Comparison of ENCODE assay signal across 13 cellular contexts in the genomic region with DNA sequence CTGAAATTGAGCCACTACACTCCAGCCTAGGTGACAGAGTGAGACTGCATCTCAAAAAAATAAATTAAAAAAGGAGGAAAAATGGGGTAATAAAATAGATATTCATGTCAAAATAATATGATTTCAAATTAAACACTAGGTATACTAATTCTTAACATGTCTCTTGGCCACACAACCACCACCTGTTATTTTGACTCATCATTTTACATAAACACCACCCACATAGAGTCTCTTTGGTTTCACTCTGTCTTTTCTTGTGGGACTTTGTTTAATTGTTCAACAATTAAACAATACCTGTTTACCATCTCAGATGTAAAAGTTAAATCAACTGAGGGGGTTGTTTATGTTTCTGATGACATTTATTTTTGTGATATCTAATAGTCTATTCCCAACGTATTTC.
DNase-seq lines count a peak whose midpoint lies in the region; ATAC-seq and TF ChIP-seq lines count a peak whose summit lies in the region.
"Had no signal": no experiment of that assay in that cellular context is flagged by ENCODE, and none has a peak within 500 bp of the region (broad histone marks: within the 10 kb centered on the region; RNA-seq: fewer than 3 reads in every experiment).

No MANE protein-coding gene starts in this region.

- ATAC-seq in GM19397 (IDR thresholded peaks at IDR 0.05; ENCODE audit: unreplicated experiment) (peak; percentile 66), HG02798 (IDR thresholded peaks at IDR 0.05; ENCODE audit: poor library complexity, unreplicated experiment) (peak; percentile 70), HG03354 (IDR thresholded peaks at IDR 0.05; ENCODE audit: poor library complexity, severe bottlenecking, unreplicated experiment) (peak; percentile 85)
- no peak for ATAC-seq in stimulated activated naive CD8-positive, alpha-beta T cell treated with anti-CD3 and anti-CD28 coated beads, Interleukin-15, Interleukin-2, amounts not matched to agents 100 U/mL and 50 U/mL, for 24 hours
- ATAC-seq: A549; activated CD8-positive, alpha-beta T cell treated with anti-CD3 and anti-CD28 coated beads for 36 hours; CD8-positive, alpha-beta T cell had no signal

- in situ Hi-C loops in GM13976 (cut with MboI; ENCODE audit: low sequenced_read_pairs, unreplicated experiment), result no loop called here

- DNase-seq in GM13976 (ENCODE audit: low spot score) (peak; percentile 17), NCI-H1417 treated with DMSO at 0.1 percent for 48 hours (lab: John Stamatoyannopoulos, UW) (no peak), NOMO-1 treated with dmso at 0.1 percent for 144 hours (lab: John Stamatoyannopoulos, UW; ENCODE audit: unreplicated experiment) (no peak)
- DNase-seq in central memory CD4-positive, alpha-beta T cell, result no peak
- DNase-seq in stimulated activated naive CD8-positive, alpha-beta T cell treated with anti-CD3 and anti-CD28 coated beads, Interleukin-15, Interleukin-2, amounts not matched to agents 100 U/mL and 50 U/mL, for 24 hours, result no peak
- DNase-seq: activated CD8-positive, alpha-beta T cell treated with anti-CD3 and anti-CD28 coated beads for 36 hours; activated effector memory CD4-positive, alpha-beta T cell treated with Interleukin-2 at 50 U/mL for 16 hours; CD8-positive, alpha-beta T cell; testis had no signal

- TF ChIP-seq CTCF in GM13976 (IDR thresholded peaks at IDR 0.05; ENCODE audit: borderline replicate concordance, control extremely low read depth, extremely low read depth, insufficient read depth, missing control alignments), result no peak
